Comparison of ENCODE assay signal across 16 cellular contexts in genomic region chr6:142071981-142072380, GRCh38.
DNase-seq lines count a peak whose midpoint lies in the region; ATAC-seq and TF ChIP-seq lines count a peak whose summit lies in the region.
"Had no signal": no experiment of that assay in that cellular context is flagged by ENCODE, and none has a peak within 500 bp of the region (broad histone marks: within the 10 kb centered on the region; RNA-seq: fewer than 3 reads in every experiment).

No MANE protein-coding gene starts in this region.

- peak; percentile 47 for ATAC-seq in SK-N-SH treated with all-trans-retinoic acid at 6 μM for 48 hours
- ATAC-seq in HG02973 (IDR thresholded peaks at IDR 0.05; ENCODE audit: unreplicated experiment): no peak
- ATAC-seq in HG02870 (IDR thresholded peaks at IDR 0.05; ENCODE audit: unreplicated experiment): no peak
- ATAC-seq: CD8-positive, alpha-beta T cell had no signal

- H3K4me1 Mint-ChIP-seq in HFFc6 (ENCODE audit: low read depth): no peaks in the 10 kb centered on the region

- DNase-seq in ELR (ENCODE audit: low read depth) (peak; percentile 8), HFFc6 (no peak), iris pigment epithelial cell (ENCODE audit: low read depth) (peak; percentile 1), cortex of kidney (lab: John Stamatoyannopoulos, UW) (no peak)
- DNase-seq: activated gamma-delta T cell treated with Interleukin-2 at 50 U/mL for 16 hours; CD8-positive, alpha-beta T cell; dorsolateral prefrontal cortex; NCI-H2029 treated with DMSO at 0.1 percent for 48 hours; NCI-H526 treated with DMSO at 0.1 percent for 48 hours; ovary; stimulated activated CD4-positive, alpha-beta T cell treated with anti-CD3 and anti-CD28 coated beads, Interleukin-2, amount 100 ng/mL, for 48 hours; T-helper 2 cell; testis had no signal

- peaks cover under 1% of the 10 kb centered on the region; the same call in 1 of the 2 replicates for H3K27me3 Mint-ChIP-seq in HFFc6 (ENCODE audit: insufficient read depth)

- TF ChIP-seq CTCF in HFFc6 (IDR thresholded peaks at IDR 0.05): peak; percentile 55

- no peak overlapping the region for H3K27ac Mint-ChIP-seq in HFFc6
- H3K27ac Mint-ChIP-seq: CD8-positive, alpha-beta T cell had no signal

- no peaks in the 10 kb centered on the region for H3K36me3 Mint-ChIP-seq in HFFc6 (ENCODE audit: low read depth)
- H3K36me3 Mint-ChIP-seq: CD8-positive, alpha-beta T cell had no signal

- H3K4me3 Mint-ChIP-seq in HFFc6: no peak overlapping the region
- H3K4me3 Mint-ChIP-seq: CD8-positive, alpha-beta T cell had no signal

- peaks cover 4% of the 10 kb centered on the region; the same call in 1 of the 2 replicates for H3K9me3 Mint-ChIP-seq in HFFc6

TF ChIP-seq in SK-N-SH treated with all-trans-retinoic acid at 6 μM for 48 hours, 23 proteins besides CTCF, POLR2A, EP300 and RAD21:
- TF ChIP-seq ISL1 (CRISPR knock-in tag; IDR thresholded peaks at IDR 0.05): no peak
- TF ChIP-seq CSDC2 (CRISPR knock-in tag; IDR thresholded peaks at IDR 0.05): no peak
- TF ChIP-seq TCF4 (CRISPR knock-in tag; IDR thresholded peaks at IDR 0.05; ENCODE audit: borderline replicate concordance): no peak
- no peak for TF ChIP-seq ZNF565 (CRISPR knock-in tag; conservative IDR thresholded peaks at IDR 0.05; ENCODE audit: low read depth)
- no peak for TF ChIP-seq ZNF8 (CRISPR knock-in tag; IDR thresholded peaks at IDR 0.05)
- no peak for TF ChIP-seq PPARA (CRISPR knock-in tag; IDR thresholded peaks at IDR 0.05; ENCODE audit: borderline replicate concordance)
- TF ChIP-seq ZFP30 (CRISPR knock-in tag; IDR thresholded peaks at IDR 0.05): no peak
- no peak for TF ChIP-seq ZC3H10 (CRISPR knock-in tag; IDR thresholded peaks at IDR 0.05)
- no peak for TF ChIP-seq ARNTL (CRISPR knock-in tag; IDR thresholded peaks at IDR 0.05; ENCODE audit: borderline replicate concordance, low read depth)
- TF ChIP-seq ZFP3 (CRISPR knock-in tag; IDR thresholded peaks at IDR 0.05): no peak
- TF ChIP-seq BACH2 (CRISPR knock-in tag; IDR thresholded peaks at IDR 0.05; ENCODE audit: borderline replicate concordance): no peak
- no peak for TF ChIP-seq POU6F1 (CRISPR knock-in tag; IDR thresholded peaks at IDR 0.05; ENCODE audit: borderline replicate concordance, low read depth)
- TF ChIP-seq ZNF70 (CRISPR knock-in tag; IDR thresholded peaks at IDR 0.05): no peak
- no peak for TF ChIP-seq TOX (CRISPR knock-in tag; IDR thresholded peaks at IDR 0.05; ENCODE audit: borderline replicate concordance)
- no peak for TF ChIP-seq CSRNP3 (CRISPR knock-in tag; IDR thresholded peaks at IDR 0.05)
- TF ChIP-seq CREB5 (CRISPR knock-in tag; IDR thresholded peaks at IDR 0.05; ENCODE audit: low read depth): no peak
- TF ChIP-seq PATZ1 (CRISPR knock-in tag; IDR thresholded peaks at IDR 0.05; ENCODE audit: borderline replicate concordance): no peak
- TF ChIP-seq SNAI2 (CRISPR knock-in tag; IDR thresholded peaks at IDR 0.05): no peak
- TF ChIP-seq ESRRG (CRISPR knock-in tag; IDR thresholded peaks at IDR 0.05): no peak

Comparison
In these comparisons a context has a peak if more than half of its experiments do, and no peak if none do; other contexts are left out.
1. DNase-seq: peak in ELR (single experiment) and iris pigment epithelial cell (single experiment); none in HFFc6 (single experiment) and cortex of kidney (single experiment).